Comparison of ENCODE assay signal across 29 cellular contexts in the genomic region with DNA sequence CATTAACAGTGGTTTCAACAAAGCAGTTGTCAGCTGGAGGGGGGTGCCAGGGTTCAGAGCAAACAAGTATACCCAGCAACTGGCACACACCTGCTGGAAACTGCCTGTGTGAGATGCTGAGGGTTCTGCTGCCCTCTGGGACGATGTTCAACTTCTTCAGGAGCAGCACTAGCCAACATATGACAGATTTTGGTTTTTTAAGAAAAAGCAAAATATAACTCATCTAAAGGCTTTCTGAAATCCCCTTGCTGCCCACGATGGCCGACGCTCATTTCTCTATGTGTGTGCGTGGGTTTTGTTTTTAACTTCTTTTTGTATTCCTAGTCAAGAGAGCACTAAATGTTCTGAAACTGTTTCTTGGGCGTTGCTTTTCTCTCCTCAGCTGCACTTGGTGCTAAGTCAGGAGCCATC.
A peak's percentile ranks its signal among the peaks of the same experiment; 100 is the strongest.
DNase-seq lines count a peak whose midpoint lies in the region; ATAC-seq and TF ChIP-seq lines count a peak whose summit lies in the region.
"Had no signal": no experiment of that assay in that cellular context is flagged by ENCODE, and none has a peak within 500 bp of the region (broad histone marks: within the 10 kb centered on the region; RNA-seq: fewer than 3 reads in every experiment).

No MANE protein-coding gene starts in this region.

- no peak overlapping the region for H4K91ac ChIP-seq in H9 (ENCODE audit: insufficient read length, low read depth, low read length)

- H3K79me1 ChIP-seq in H9 (ENCODE audit: insufficient read depth, low read depth, low read length, poor library complexity, severe bottlenecking): no peaks in the 10 kb centered on the region

- no peak overlapping the region for H3K4me2 ChIP-seq in GM23338
- H3K4me2 ChIP-seq in OCI-LY3 (ENCODE audit: low read length): peak overlapping the region; percentile 26
- no peak overlapping the region for H3K4me2 ChIP-seq in H9 (ENCODE audit: insufficient read depth, insufficient read length, low read length)

- POLR2A ChIA-PET in activated CD4-positive, alpha-beta T cell treated with anti-CD3 and anti-CD28 coated beads, Interleukin-2, amount 10 ng/mL, durations not matched to agents 7 days and 5 days (lab: Charles Lee): no interaction called here

- H4K20me1 ChIP-seq in GM23338 (replicated peaks; ENCODE audit: insufficient read depth): no peaks in the 10 kb centered on the region
- no peaks in the 10 kb centered on the region for H4K20me1 ChIP-seq in OCI-LY3 (ENCODE audit: insufficient read depth, low read length)
- H4K20me1 ChIP-seq in H9 (ENCODE audit: control insufficient read depth, insufficient read depth, insufficient read length): no peaks in the 10 kb centered on the region

- H2BK120ac ChIP-seq in H9 (ENCODE audit: low read depth, low read length, poor library complexity, severe bottlenecking): no peak overlapping the region

- H3K4me3 ChIP-seq in GM23338 (no peak overlapping the region), OCI-LY3 (ENCODE audit: low read length) (no peak overlapping the region), stomach smooth muscle (ENCODE audit: low read length in 2 of 2) (no peak overlapping the region)
- H3K4me3 ChIP-seq: ascending aorta, cardiac muscle cell, coronary artery, SJSA1, tibial nerve had no signal

- H3K27me3 ChIP-seq in GM23338 (ENCODE audit: insufficient read depth): no peaks in the 10 kb centered on the region
- H3K27me3 ChIP-seq in OCI-LY3 (ENCODE audit: low read depth, low read length): no peaks in the 10 kb centered on the region
- no peaks in the 10 kb centered on the region for H3K27me3 ChIP-seq in stomach smooth muscle (ENCODE audit: control insufficient read depth in 1 of 2, insufficient read depth in 2 of 2, low read length in 2 of 2)
- no peaks in the 10 kb centered on the region for H3K27me3 ChIP-seq in H9 (ENCODE audit: insufficient read depth, low read length)
- H3K27me3 ChIP-seq: ascending aorta, cardiac muscle cell, SJSA1, tibial nerve had no signal

- H3K9ac ChIP-seq in OCI-LY3 (ENCODE audit: low read length) (no peak overlapping the region), stomach smooth muscle (ENCODE audit: low read length in 2 of 2) (no peak overlapping the region), H9 (ENCODE audit: extremely low read depth, insufficient read length, low read length) (no peak overlapping the region)

- H3K79me2 ChIP-seq in GM23338 (replicated peaks; ENCODE audit: insufficient read depth): no peaks in the 10 kb centered on the region
- no peaks in the 10 kb centered on the region for H3K79me2 ChIP-seq in OCI-LY3 (ENCODE audit: low read length)
- H3K79me2 ChIP-seq in H9 (ENCODE audit: insufficient read depth, low read length): no peaks in the 10 kb centered on the region

- no peaks in the 10 kb centered on the region for H3K36me3 ChIP-seq in GM23338 (ENCODE audit: insufficient read depth)
- H3K36me3 ChIP-seq in OCI-LY3 (replicated peaks; ENCODE audit: low read depth, low read length): no peaks in the 10 kb centered on the region
- H3K36me3 ChIP-seq in stomach smooth muscle (ENCODE audit: control insufficient read depth in 2 of 2, insufficient read depth in 2 of 2, low read length in 2 of 2): no peaks in the 10 kb centered on the region
- H3K36me3 ChIP-seq: ascending aorta, BE2C, cardiac muscle cell, SJSA1, tibial nerve had no signal

- no peaks in the 10 kb centered on the region for H3K9me3 Mint-ChIP-seq in activated CD4-positive, alpha-beta T cell treated with anti-CD3 and anti-CD28 coated beads, Interleukin-2, amount 10 ng/mL, durations not matched to agents 7 days and 5 days
- H3K9me3 Mint-ChIP-seq in GM23338: no peaks in the 10 kb centered on the region; the same call in 2 of the 3 replicates
- no peaks in the 10 kb centered on the region for H3K9me3 Mint-ChIP-seq in H9
- H3K9me3 Mint-ChIP-seq: activated naive CD8-positive, alpha-beta T cell treated with anti-CD3 and anti-CD28 coated beads for 36 hours; activated T-helper 2 cell treated with anti-CD3 and anti-CD28 coated beads, Interferon-gamma antibody, Interleukin-2, Interleukin-4, amounts not matched to agents 10 μg/mL and 5 μg/mL and 100 μg/mL, durations not matched to agents 14 hours and 24 hours and 36 hours; effector memory CD8-positive, alpha-beta T cell had no signal

- H3F3A ChIP-seq in GM23338 (replicated peaks; ENCODE audit: low read depth): no peaks in the 10 kb centered on the region

- DNase-seq in activated CD4-positive, alpha-beta T cell treated with anti-CD3 and anti-CD28 coated beads for 48 hours: peak; percentile 4
- DNase-seq in activated CD4-positive, alpha-beta T cell treated with anti-CD3 and anti-CD28 coated beads, Interleukin-2, amount 10 ng/mL, durations not matched to agents 7 days and 5 days: no peak
- DNase-seq in GM23338 (ENCODE audit: low spot score) (no peak), DMS79 treated with DMSO at 0.1 percent for 48 hours (lab: John Stamatoyannopoulos, UW) (no peak), H9 (no peak)
- DNase-seq: ACHN; activated naive CD8-positive, alpha-beta T cell treated with anti-CD3 and anti-CD28 coated beads for 36 hours; BE2C; effector memory CD8-positive, alpha-beta T cell; GF-D8; head of caudate nucleus; left ventricle myocardium superior; NCI-H1048; NCI-H187; NCI-H69; RPMI8226; stimulated activated CD4-positive, alpha-beta T cell treated with anti-CD3 and anti-CD28 coated beads, Interleukin-4, amount 100 ng/mL, for 4 hours; stimulated activated naive CD4-positive, alpha-beta T cell had no signal

- no peak overlapping the region for H3K27ac ChIP-seq in GM23338 (ENCODE audit: low read depth)
- H3K27ac ChIP-seq in OCI-LY3 (ENCODE audit: low read length): no peak overlapping the region
- H3K27ac ChIP-seq in stomach smooth muscle (ENCODE audit: low read length): peak overlapping the region; percentile 18
- H3K27ac ChIP-seq in H9 (ENCODE audit: insufficient read length, low read depth, low read length): no peak overlapping the region
- H3K27ac ChIP-seq: ascending aorta, cardiac muscle cell, coronary artery, SJSA1, tibial nerve had no signal

- no peak overlapping the region for H4K8ac ChIP-seq in H9 (replicated peaks; ENCODE audit: insufficient read length, low read depth, low read length)

- no peak overlapping the region for H3T11ph ChIP-seq in H9 (ENCODE audit: low read length)

- H3K4ac ChIP-seq in H9 (ENCODE audit: low read depth, low read length): no peak overlapping the region

- H3K23ac ChIP-seq in H9 (ENCODE audit: insufficient read length, low read depth, low read length): no peak overlapping the region

- H3K23me2 ChIP-seq in H9 (ENCODE audit: insufficient read length, low read depth, low read length, poor library complexity, severe bottlenecking): no peaks in the 10 kb centered on the region

- H3K14ac ChIP-seq in H9 (ENCODE audit: insufficient read depth, low read length): no peak overlapping the region

- H3K4me1 ChIP-seq in GM23338 (ENCODE audit: insufficient read depth): no peaks in the 10 kb centered on the region
- no peaks in the 10 kb centered on the region for H3K4me1 ChIP-seq in OCI-LY3 (ENCODE audit: low read length)
- H3K4me1 ChIP-seq in stomach smooth muscle (ENCODE audit: control insufficient read depth, insufficient read depth, low read length): no peaks in the 10 kb centered on the region
- H3K4me1 ChIP-seq in H9 (ENCODE audit: insufficient read depth, low read length): no peaks in the 10 kb centered on the region
- H3K4me1 ChIP-seq: ascending aorta, BE2C, SJSA1, tibial nerve had no signal

- WGBS in H9 (ENCODE audit: extremely low coverage, insufficient read length, low lambda C conversion rate): no CpG with 5 or more reads among the region's 6 CpGs

- no peak overlapping the region for H2AK5ac ChIP-seq in H9 (ENCODE audit: insufficient read length, low read length)

- no peak overlapping the region for H3K18ac ChIP-seq in H9 (ENCODE audit: insufficient read length, low read depth, low read length)

- TF ChIP-seq CTCF in GM23338 (conservative IDR thresholded peaks at IDR 0.05; ENCODE audit: low read depth in 2 of 2): no peak
- no peak for TF ChIP-seq CTCF in OCI-LY3 (IDR thresholded peaks at IDR 0.05; ENCODE audit: low read depth, low read length)
- TF ChIP-seq CTCF in H9 (conservative IDR thresholded peaks at IDR 0.05): no peak

- H2BK12ac ChIP-seq in H9 (ENCODE audit: insufficient read length, low read depth, low read length): no peak overlapping the region

- H2AFZ ChIP-seq in GM23338 (peak overlapping the region; percentile 39; the same call in 1 of the 2 replicates), OCI-LY3 (ENCODE audit: low read depth, low read length) (peak overlapping the region; percentile 83), H9 (ENCODE audit: low read length) (no peak overlapping the region)

- H3K4me1 Mint-ChIP-seq in activated CD4-positive, alpha-beta T cell treated with anti-CD3 and anti-CD28 coated beads, Interleukin-2, amount 10 ng/mL, durations not matched to agents 7 days and 5 days: peaks cover 3% of the 10 kb centered on the region
- H3K4me1 Mint-ChIP-seq in GM23338: no peaks in the 10 kb centered on the region
- no peaks in the 10 kb centered on the region for H3K4me1 Mint-ChIP-seq in H9

- CTCF ChIA-PET in activated CD4-positive, alpha-beta T cell treated with anti-CD3 and anti-CD28 coated beads, Interleukin-2, amount 10 ng/mL, durations not matched to agents 7 days and 5 days (lab: Charles Lee): no interaction called here

- H3K9me3 ChIP-seq in OCI-LY3 (ENCODE audit: insufficient read depth, low read length) (no peaks in the 10 kb centered on the region), stomach smooth muscle (ENCODE audit: control insufficient read depth in 2 of 2, low read length in 2 of 2) (no peaks in the 10 kb centered on the region), H9 (ENCODE audit: control insufficient read depth, low read depth, low read length) (no peaks in the 10 kb centered on the region)
- H3K9me3 ChIP-seq: ascending aorta, BE2C, SJSA1, tibial nerve had no signal

- no peaks in the 10 kb centered on the region for H3K36me3 Mint-ChIP-seq in activated CD4-positive, alpha-beta T cell treated with anti-CD3 and anti-CD28 coated beads, Interleukin-2, amount 10 ng/mL, durations not matched to agents 7 days and 5 days (ENCODE audit: low read depth)
- H3K36me3 Mint-ChIP-seq in GM23338 (ENCODE audit: low read depth) (no peaks in the 10 kb centered on the region), H9 (ENCODE audit: insufficient read depth in 1 of 3, low read depth in 3 of 3) (no peaks in the 10 kb centered on the region)
- H3K36me3 Mint-ChIP-seq: activated naive CD8-positive, alpha-beta T cell treated with anti-CD3 and anti-CD28 coated beads for 36 hours had no signal

- H3K56ac ChIP-seq in H9 (ENCODE audit: insufficient read length, low read depth, low read length): no peak overlapping the region

- no peaks in the 10 kb centered on the region for H3K9me2 ChIP-seq in GM23338 (ENCODE audit: insufficient read depth)

- no peak overlapping the region for H2BK5ac ChIP-seq in H9 (ENCODE audit: insufficient read length, low read length)

- no peak overlapping the region for H3K27ac Mint-ChIP-seq in activated CD4-positive, alpha-beta T cell treated with anti-CD3 and anti-CD28 coated beads, Interleukin-2, amount 10 ng/mL, durations not matched to agents 7 days and 5 days
- H3K27ac Mint-ChIP-seq in GM23338: no peak overlapping the region
- no peak overlapping the region for H3K27ac Mint-ChIP-seq in H9
- H3K27ac Mint-ChIP-seq: activated naive CD8-positive, alpha-beta T cell treated with anti-CD3 and anti-CD28 coated beads for 36 hours; activated T-helper 2 cell treated with anti-CD3 and anti-CD28 coated beads, Interferon-gamma antibody, Interleukin-2, Interleukin-4, amounts not matched to agents 10 μg/mL and 5 μg/mL and 100 μg/mL, durations not matched to agents 14 hours and 24 hours and 36 hours; progenitor cell of endocrine pancreas had no signal

- no peak overlapping the region for H3K4me3 Mint-ChIP-seq in activated CD4-positive, alpha-beta T cell treated with anti-CD3 and anti-CD28 coated beads, Interleukin-2, amount 10 ng/mL, durations not matched to agents 7 days and 5 days
- H3K4me3 Mint-ChIP-seq in GM23338: no peak overlapping the region
- no peak overlapping the region for H3K4me3 Mint-ChIP-seq in H9
- H3K4me3 Mint-ChIP-seq: activated naive CD8-positive, alpha-beta T cell treated with anti-CD3 and anti-CD28 coated beads for 36 hours had no signal

- no peak for ATAC-seq in GM23338
- ATAC-seq: effector memory CD8-positive, alpha-beta T cell; HepG2; left ventricle myocardium superior; sciatic nerve had no signal

- peaks cover 12% of the 10 kb centered on the region for H3K27me3 Mint-ChIP-seq in activated CD4-positive, alpha-beta T cell treated with anti-CD3 and anti-CD28 coated beads, Interleukin-2, amount 10 ng/mL, durations not matched to agents 7 days and 5 days
- H3K27me3 Mint-ChIP-seq in GM23338 (ENCODE audit: insufficient read depth, low read depth, poor library complexity) (peaks cover 3% of the 10 kb centered on the region), H9 (ENCODE audit: low read depth) (no peaks in the 10 kb centered on the region)
- H3K27me3 Mint-ChIP-seq: progenitor cell of endocrine pancreas had no signal

- no peak overlapping the region for H4K5ac ChIP-seq in H9 (ENCODE audit: insufficient read length, low read depth, low read length)

- H2BK20ac ChIP-seq in H9 (ENCODE audit: low read depth, low read length, poor library complexity, severe bottlenecking): no peak overlapping the region

- no peak overlapping the region for H2BK15ac ChIP-seq in H9 (ENCODE audit: low read depth, low read length)
